ENCODE assay signal across 1 cellular context in the genomic region with DNA sequence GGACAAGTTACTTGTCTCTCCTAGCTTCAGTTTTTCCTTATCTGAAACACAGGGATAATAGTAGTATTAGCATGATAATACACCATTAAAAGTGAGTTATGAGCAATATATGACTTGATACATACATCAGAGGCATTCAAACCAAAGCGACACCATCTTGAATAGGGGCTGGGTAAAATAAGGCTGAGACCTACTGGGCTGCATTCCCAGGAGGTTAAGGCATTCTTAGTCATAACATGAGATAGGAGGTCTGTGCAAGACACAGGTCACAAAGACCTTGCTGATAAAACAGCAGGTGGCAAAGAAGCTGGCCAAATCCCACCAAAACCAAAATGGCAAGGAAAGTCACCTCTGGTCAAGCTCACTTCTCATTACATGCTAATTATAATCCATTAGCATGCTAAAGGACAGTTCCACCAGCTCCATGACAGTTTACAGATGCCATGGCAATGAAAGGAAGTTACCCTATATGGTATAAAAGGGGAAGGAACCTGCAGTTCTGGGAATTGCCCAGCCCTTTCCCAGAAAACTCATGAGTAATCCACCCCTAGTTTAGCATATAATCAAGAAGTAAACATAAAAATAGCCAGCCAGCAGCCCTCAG.
A peak's percentile ranks its signal among the peaks of the same experiment; 100 is the strongest.
TF ChIP-seq lines count a peak whose summit lies in the region.

No MANE protein-coding gene starts in this region.

TF ChIP-seq in K562, 482 proteins besides CTCF, POLR2A, EP300 and RAD21 (continued from another document and continues in another):
- TF ChIP-seq PML (IDR thresholded peaks at IDR 0.05; ENCODE audit: low read length) (no peak), GTF2A2 (tag; IDR thresholded peaks at IDR 0.05) (peak; percentile 77), GATAD2B (IDR thresholded peaks at IDR 0.05; ENCODE audit: borderline replicate concordance) (no peak), CBX8 (IDR thresholded peaks at IDR 0.05; ENCODE audit: borderline replicate concordance, extremely low read depth, low read depth, low read length, poor library complexity, severe bottlenecking) (no peak), ZNF584 (CRISPR knock-in tag; IDR thresholded peaks at IDR 0.05; ENCODE audit: low read depth) (peak; percentile 97), ELF4 (CRISPR knock-in tag; IDR thresholded peaks at IDR 0.05) (no peak), STAT5A (IDR thresholded peaks at IDR 0.05; ENCODE audit: borderline replicate concordance, low read length) (peak; percentile 78), CBX1 (IDR thresholded peaks at IDR 0.05; ENCODE audit: low read depth) (no peak), TEAD1 (CRISPR knock-in tag; IDR thresholded peaks at IDR 0.05) (peak in 1 of 2 experiments; percentile 93; a peak in 2 of 4 replicates), LARP7 (IDR thresholded peaks at IDR 0.05) (no peak), RBM25 (IDR thresholded peaks at IDR 0.05; ENCODE audit: low read depth, low read length, severe bottlenecking) (no peak)
- TF ChIP-seq, protein P1, sequence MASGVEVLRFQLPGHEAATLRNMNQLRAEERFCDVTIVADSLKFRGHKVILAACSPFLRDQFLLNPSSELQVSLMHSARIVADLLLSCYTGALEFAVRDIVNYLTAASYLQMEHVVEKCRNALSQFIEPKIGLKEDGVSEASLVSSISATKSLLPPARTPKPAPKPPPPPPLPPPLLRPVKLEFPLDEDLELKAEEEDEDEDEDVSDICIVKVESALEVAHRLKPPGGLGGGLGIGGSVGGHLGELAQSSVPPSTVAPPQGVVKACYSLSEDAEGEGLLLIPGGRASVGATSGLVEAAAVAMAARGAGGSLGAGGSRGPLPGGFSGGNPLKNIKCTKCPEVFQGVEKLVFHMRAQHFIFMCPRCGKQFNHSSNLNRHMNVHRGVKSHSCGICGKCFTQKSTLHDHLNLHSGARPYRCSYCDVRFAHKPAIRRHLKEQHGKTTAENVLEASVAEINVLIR (CRISPR knock-in tag; IDR thresholded peaks at IDR 0.05), result no peak
- TF ChIP-seq, protein P2, sequence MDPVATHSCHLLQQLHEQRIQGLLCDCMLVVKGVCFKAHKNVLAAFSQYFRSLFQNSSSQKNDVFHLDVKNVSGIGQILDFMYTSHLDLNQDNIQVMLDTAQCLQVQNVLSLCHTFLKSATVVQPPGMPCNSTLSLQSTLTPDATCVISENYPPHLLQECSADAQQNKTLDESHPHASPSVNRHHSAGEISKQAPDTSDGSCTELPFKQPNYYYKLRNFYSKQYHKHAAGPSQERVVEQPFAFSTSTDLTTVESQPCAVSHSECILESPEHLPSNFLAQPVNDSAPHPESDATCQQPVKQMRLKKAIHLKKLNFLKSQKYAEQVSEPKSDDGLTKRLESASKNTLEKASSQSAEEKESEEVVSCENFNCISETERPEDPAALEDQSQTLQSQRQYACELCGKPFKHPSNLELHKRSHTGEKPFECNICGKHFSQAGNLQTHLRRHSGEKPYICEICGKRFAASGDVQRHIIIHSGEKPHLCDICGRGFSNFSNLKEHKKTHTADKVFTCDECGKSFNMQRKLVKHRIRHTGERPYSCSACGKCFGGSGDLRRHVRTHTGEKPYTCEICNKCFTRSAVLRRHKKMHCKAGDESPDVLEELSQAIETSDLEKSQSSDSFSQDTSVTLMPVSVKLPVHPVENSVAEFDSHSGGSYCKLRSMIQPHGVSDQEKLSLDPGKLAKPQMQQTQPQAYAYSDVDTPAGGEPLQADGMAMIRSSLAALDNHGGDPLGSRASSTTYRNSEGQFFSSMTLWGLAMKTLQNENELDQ (CRISPR knock-in tag; IDR thresholded peaks at IDR 0.05; ENCODE audit: borderline replicate concordance), result no peak
- TF ChIP-seq, protein P3, sequence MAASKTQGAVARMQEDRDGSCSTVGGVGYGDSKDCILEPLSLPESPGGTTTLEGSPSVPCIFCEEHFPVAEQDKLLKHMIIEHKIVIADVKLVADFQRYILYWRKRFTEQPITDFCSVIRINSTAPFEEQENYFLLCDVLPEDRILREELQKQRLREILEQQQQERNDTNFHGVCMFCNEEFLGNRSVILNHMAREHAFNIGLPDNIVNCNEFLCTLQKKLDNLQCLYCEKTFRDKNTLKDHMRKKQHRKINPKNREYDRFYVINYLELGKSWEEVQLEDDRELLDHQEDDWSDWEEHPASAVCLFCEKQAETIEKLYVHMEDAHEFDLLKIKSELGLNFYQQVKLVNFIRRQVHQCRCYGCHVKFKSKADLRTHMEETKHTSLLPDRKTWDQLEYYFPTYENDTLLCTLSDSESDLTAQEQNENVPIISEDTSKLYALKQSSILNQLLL (CRISPR knock-in tag; IDR thresholded peaks at IDR 0.05; ENCODE audit: borderline replicate concordance), result no peak
- TF ChIP-seq, protein P4, sequence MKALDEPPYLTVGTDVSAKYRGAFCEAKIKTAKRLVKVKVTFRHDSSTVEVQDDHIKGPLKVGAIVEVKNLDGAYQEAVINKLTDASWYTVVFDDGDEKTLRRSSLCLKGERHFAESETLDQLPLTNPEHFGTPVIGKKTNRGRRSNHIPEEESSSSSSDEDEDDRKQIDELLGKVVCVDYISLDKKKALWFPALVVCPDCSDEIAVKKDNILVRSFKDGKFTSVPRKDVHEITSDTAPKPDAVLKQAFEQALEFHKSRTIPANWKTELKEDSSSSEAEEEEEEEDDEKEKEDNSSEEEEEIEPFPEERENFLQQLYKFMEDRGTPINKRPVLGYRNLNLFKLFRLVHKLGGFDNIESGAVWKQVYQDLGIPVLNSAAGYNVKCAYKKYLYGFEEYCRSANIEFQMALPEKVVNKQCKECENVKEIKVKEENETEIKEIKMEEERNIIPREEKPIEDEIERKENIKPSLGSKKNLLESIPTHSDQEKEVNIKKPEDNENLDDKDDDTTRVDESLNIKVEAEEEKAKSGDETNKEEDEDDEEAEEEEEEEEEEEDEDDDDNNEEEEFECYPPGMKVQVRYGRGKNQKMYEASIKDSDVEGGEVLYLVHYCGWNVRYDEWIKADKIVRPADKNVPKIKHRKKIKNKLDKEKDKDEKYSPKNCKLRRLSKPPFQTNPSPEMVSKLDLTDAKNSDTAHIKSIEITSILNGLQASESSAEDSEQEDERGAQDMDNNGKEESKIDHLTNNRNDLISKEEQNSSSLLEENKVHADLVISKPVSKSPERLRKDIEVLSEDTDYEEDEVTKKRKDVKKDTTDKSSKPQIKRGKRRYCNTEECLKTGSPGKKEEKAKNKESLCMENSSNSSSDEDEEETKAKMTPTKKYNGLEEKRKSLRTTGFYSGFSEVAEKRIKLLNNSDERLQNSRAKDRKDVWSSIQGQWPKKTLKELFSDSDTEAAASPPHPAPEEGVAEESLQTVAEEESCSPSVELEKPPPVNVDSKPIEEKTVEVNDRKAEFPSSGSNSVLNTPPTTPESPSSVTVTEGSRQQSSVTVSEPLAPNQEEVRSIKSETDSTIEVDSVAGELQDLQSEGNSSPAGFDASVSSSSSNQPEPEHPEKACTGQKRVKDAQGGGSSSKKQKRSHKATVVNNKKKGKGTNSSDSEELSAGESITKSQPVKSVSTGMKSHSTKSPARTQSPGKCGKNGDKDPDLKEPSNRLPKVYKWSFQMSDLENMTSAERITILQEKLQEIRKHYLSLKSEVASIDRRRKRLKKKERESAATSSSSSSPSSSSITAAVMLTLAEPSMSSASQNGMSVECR (CRISPR knock-in tag; IDR thresholded peaks at IDR 0.05), result no peak
- TF ChIP-seq, protein P5, sequence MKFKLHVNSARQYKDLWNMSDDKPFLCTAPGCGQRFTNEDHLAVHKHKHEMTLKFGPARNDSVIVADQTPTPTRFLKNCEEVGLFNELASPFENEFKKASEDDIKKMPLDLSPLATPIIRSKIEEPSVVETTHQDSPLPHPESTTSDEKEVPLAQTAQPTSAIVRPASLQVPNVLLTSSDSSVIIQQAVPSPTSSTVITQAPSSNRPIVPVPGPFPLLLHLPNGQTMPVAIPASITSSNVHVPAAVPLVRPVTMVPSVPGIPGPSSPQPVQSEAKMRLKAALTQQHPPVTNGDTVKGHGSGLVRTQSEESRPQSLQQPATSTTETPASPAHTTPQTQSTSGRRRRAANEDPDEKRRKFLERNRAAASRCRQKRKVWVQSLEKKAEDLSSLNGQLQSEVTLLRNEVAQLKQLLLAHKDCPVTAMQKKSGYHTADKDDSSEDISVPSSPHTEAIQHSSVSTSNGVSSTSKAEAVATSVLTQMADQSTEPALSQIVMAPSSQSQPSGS (CRISPR knock-in tag; IDR thresholded peaks at IDR 0.05), result no peak
- TF ChIP-seq, protein P6, sequence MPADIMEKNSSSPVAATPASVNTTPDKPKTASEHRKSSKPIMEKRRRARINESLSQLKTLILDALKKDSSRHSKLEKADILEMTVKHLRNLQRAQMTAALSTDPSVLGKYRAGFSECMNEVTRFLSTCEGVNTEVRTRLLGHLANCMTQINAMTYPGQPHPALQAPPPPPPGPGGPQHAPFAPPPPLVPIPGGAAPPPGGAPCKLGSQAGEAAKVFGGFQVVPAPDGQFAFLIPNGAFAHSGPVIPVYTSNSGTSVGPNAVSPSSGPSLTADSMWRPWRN (IDR thresholded peaks at IDR 0.05; ENCODE audit: low read depth), result no peak
- TF ChIP-seq, protein P7, sequence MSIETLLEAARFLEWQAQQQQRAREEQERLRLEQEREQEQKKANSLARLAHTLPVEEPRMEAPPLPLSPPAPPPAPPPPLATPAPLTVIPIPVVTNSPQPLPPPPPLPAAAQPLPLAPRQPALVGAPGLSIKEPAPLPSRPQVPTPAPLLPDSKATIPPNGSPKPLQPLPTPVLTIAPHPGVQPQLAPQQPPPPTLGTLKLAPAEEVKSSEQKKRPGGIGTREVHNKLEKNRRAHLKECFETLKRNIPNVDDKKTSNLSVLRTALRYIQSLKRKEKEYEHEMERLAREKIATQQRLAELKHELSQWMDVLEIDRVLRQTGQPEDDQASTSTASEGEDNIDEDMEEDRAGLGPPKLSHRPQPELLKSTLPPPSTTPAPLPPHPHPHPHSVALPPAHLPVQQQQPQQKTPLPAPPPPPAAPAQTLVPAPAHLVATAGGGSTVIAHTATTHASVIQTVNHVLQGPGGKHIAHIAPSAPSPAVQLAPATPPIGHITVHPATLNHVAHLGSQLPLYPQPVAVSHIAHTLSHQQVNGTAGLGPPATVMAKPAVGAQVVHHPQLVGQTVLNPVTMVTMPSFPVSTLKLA (conservative IDR thresholded peaks at IDR 0.05), result no peak
- TF ChIP-seq, protein P8, sequence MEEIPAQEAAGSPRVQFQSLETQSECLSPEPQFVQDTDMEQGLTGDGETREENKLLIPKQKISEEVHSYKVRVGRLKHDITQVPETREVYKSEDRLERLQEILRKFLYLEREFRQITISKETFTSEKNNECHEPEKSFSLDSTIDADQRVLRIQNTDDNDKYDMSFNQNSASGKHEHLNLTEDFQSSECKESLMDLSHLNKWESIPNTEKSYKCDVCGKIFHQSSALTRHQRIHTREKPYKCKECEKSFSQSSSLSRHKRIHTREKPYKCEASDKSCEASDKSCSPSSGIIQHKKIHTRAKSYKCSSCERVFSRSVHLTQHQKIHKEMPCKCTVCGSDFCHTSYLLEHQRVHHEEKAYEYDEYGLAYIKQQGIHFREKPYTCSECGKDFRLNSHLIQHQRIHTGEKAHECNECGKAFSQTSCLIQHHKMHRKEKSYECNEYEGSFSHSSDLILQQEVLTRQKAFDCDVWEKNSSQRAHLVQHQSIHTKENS (CRISPR knock-in tag; IDR thresholded peaks at IDR 0.05), result no peak
- TF ChIP-seq, protein P9, sequence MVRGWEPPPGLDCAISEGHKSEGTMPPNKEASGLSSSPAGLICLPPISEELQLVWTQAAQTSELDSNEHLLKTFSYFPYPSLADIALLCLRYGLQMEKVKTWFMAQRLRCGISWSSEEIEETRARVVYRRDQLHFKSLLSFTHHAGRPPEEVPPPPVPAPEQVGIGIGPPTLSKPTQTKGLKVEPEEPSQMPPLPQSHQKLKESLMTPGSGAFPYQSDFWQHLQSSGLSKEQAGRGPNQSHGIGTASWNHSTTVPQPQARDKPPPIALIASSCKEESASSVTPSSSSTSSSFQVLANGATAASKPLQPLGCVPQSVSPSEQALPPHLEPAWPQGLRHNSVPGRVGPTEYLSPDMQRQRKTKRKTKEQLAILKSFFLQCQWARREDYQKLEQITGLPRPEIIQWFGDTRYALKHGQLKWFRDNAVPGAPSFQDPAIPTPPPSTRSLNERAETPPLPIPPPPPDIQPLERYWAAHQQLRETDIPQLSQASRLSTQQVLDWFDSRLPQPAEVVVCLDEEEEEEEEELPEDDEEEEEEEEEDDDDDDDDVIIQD (CRISPR knock-in tag; IDR thresholded peaks at IDR 0.05), result no peak
- TF ChIP-seq, protein P10, sequence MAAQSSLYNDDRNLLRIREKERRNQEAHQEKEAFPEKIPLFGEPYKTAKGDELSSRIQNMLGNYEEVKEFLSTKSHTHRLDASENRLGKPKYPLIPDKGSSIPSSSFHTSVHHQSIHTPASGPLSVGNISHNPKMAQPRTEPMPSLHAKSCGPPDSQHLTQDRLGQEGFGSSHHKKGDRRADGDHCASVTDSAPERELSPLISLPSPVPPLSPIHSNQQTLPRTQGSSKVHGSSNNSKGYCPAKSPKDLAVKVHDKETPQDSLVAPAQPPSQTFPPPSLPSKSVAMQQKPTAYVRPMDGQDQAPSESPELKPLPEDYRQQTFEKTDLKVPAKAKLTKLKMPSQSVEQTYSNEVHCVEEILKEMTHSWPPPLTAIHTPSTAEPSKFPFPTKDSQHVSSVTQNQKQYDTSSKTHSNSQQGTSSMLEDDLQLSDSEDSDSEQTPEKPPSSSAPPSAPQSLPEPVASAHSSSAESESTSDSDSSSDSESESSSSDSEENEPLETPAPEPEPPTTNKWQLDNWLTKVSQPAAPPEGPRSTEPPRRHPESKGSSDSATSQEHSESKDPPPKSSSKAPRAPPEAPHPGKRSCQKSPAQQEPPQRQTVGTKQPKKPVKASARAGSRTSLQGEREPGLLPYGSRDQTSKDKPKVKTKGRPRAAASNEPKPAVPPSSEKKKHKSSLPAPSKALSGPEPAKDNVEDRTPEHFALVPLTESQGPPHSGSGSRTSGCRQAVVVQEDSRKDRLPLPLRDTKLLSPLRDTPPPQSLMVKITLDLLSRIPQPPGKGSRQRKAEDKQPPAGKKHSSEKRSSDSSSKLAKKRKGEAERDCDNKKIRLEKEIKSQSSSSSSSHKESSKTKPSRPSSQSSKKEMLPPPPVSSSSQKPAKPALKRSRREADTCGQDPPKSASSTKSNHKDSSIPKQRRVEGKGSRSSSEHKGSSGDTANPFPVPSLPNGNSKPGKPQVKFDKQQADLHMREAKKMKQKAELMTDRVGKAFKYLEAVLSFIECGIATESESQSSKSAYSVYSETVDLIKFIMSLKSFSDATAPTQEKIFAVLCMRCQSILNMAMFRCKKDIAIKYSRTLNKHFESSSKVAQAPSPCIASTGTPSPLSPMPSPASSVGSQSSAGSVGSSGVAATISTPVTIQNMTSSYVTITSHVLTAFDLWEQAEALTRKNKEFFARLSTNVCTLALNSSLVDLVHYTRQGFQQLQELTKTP (IDR thresholded peaks at IDR 0.05; ENCODE audit: low read depth in 1 of 2, partially characterized antibody in 2 of 2), result no peak
